8 cellular contexts compared by ENCODE assay signal in genomic region chr9:105243935-105244273, GRCh38. TPM values are rescaled to one million over a fixed set of nuclear protein-coding genes. Genes with fewer than 3 reads are reported as not detected.
A peak's percentile ranks its signal among the peaks of the same experiment; 100 is the strongest.
DNase-seq lines count a peak whose midpoint lies in the region; ATAC-seq and TF ChIP-seq lines count a peak whose summit lies in the region.

No MANE protein-coding gene starts in this region.

- H4K20me1 ChIP-seq in OCI-LY1 (ENCODE audit: insufficient read depth, low read length) = no peaks in the 10 kb centered on the region

- ATAC-seq in CD4-positive, alpha-beta T cell (ENCODE audit: poor library complexity) = no peak

- no peaks in the 10 kb centered on the region for H3F3A ChIP-seq in OCI-LY1 (ENCODE audit: insufficient read depth, low read length)

- H3K4me2 ChIP-seq in OCI-LY1 (ENCODE audit: low read length) = peak overlapping the region; percentile 66

- in situ Hi-C loops in ACHN (cut with HindIII; ENCODE audit: low pct_ligation_motif_present, low pct_unique_long_range_greater_than_20kb, low sequenced_read_pairs) = no loop called here

- no peak for TF ChIP-seq CTCF in CD4-positive, alpha-beta T cell (IDR thresholded peaks at IDR 0.05)
- no peak for TF ChIP-seq CTCF in OCI-LY1 (IDR thresholded peaks at IDR 0.05; ENCODE audit: low read length)

- POLR2A ChIA-PET in CD4-positive, alpha-beta T cell (lab: Charles Lee) = interaction anchor here (0.6 to 2.8 kb wide), 17 partner anchors 10 to 1150 kb away, joined by 3 to 22 read pairs (median 6); partner anchors contain the start of genes NIPSNAP3A, SMC2 and TMEM38B

- H3K79me2 ChIP-seq in OCI-LY1 (ENCODE audit: insufficient read depth, low read length) = peaks cover 40% of the 10 kb centered on the region

- intact Hi-C loops in CD4-positive, alpha-beta T cell (cut with DNase I, micrococcal nuclease) = loop anchor here (1.0 to 5.0 kb wide), 9 partner anchors 112 to 1151 kb away; partner anchors contain the start of genes ABCA1 (in 1 of the 2), FKTN (in 1 of the 2) and TMEM38B (in 1 of the 2)

- no peaks in the 10 kb centered on the region for H3K9me3 Mint-ChIP-seq in CD4-positive, alpha-beta T cell

- peaks cover 35% of the 10 kb centered on the region for H3K4me1 ChIP-seq in OCI-LY1 (ENCODE audit: insufficient read depth, low read length, severe bottlenecking)
- H3K4me1 ChIP-seq in endocrine pancreas (ENCODE audit: control insufficient read depth, insufficient read depth, low read length) = peaks cover 5% of the 10 kb centered on the region
- peaks cover 17% of the 10 kb centered on the region for H3K4me1 ChIP-seq in neuron (ENCODE audit: insufficient read depth, low read length)

- peaks cover 7% of the 10 kb centered on the region for H3K36me3 Mint-ChIP-seq in CD4-positive, alpha-beta T cell (ENCODE audit: low read depth)

- H3K9me2 ChIP-seq in OCI-LY1 (ENCODE audit: low read depth, low read length) = no peaks in the 10 kb centered on the region

- H3K27me3 Mint-ChIP-seq in CD4-positive, alpha-beta T cell = peaks cover 28% of the 10 kb centered on the region

- H3K27ac Mint-ChIP-seq in CD4-positive, alpha-beta T cell = peak overlapping the region; percentile 88

- H3K9ac ChIP-seq in OCI-LY1 (ENCODE audit: low read length) (peak overlapping the region; percentile 58), endocrine pancreas (ENCODE audit: control insufficient read depth, insufficient read depth, low read length) (peak overlapping the region; percentile 22)

- H2AFZ ChIP-seq in OCI-LY1 (ENCODE audit: low read length) = peak overlapping the region; percentile 94
- H2AFZ ChIP-seq in neuron (ENCODE audit: low read depth, low read length) = peak overlapping the region; percentile 92

- peaks cover 45% of the 10 kb centered on the region for H3K4me1 Mint-ChIP-seq in CD4-positive, alpha-beta T cell (ENCODE audit: low read depth)

- DNase-seq in CD4-positive, alpha-beta T cell = no peak
- no peak for DNase-seq in ACHN
- DNase-seq in stimulated activated CD4-positive, alpha-beta T cell treated with anti-CD3 and anti-CD28 coated beads, Interleukin-4, amount 100 ng/mL, for 1 hour = no peak
- no peak for DNase-seq in NCI-H1092 treated with DMSO at 0.1 percent for 48 hours (lab: John Stamatoyannopoulos, UW)
- no peak for DNase-seq in AG08396 (ENCODE audit: low spot score)

- H3K27ac ChIP-seq in CD4-positive, alpha-beta T cell (ENCODE audit: low read depth, low read length) = peak overlapping the region; percentile 42
- no peak overlapping the region for H3K27ac ChIP-seq in OCI-LY1 (ENCODE audit: low read depth, low read length, poor library complexity, severe bottlenecking)

- H3K4me3 ChIP-seq in OCI-LY1 (ENCODE audit: low read depth, low read length, poor library complexity, severe bottlenecking) (peak overlapping the region; percentile 95), endocrine pancreas (ENCODE audit: control insufficient read depth, insufficient read depth, low read length) (peak overlapping the region; percentile 77), neuron (ENCODE audit: low read length) (peak overlapping the region; percentile 71)

- CTCF ChIA-PET in CD4-positive, alpha-beta T cell (lab: Charles Lee) = interaction anchor here (1.8 kb wide), 1 partner anchor 116 kb away, joined by 5 read pairs; no protein-coding TSS in a partner anchor

- H3K27me3 ChIP-seq in CD4-positive, alpha-beta T cell (ENCODE audit: control insufficient read depth, insufficient read depth, low read length) = peaks cover 6% of the 10 kb centered on the region
- H3K27me3 ChIP-seq in OCI-LY1 (ENCODE audit: insufficient read depth, low read length) (no peaks in the 10 kb centered on the region), endocrine pancreas (ENCODE audit: control insufficient read depth, insufficient read depth, low read length) (no peaks in the 10 kb centered on the region), neuron (ENCODE audit: insufficient read depth, low read length) (peaks cover 3% of the 10 kb centered on the region)

- H3K9me3 ChIP-seq in CD4-positive, alpha-beta T cell (ENCODE audit: control insufficient read depth, low read length) = no peaks in the 10 kb centered on the region
- H3K9me3 ChIP-seq in OCI-LY1 (ENCODE audit: low read length) (no peaks in the 10 kb centered on the region), endocrine pancreas (ENCODE audit: control insufficient read depth, low read length) (no peaks in the 10 kb centered on the region), neuron (ENCODE audit: low read length) (no peaks in the 10 kb centered on the region)

- no peaks in the 10 kb centered on the region for H3K36me3 ChIP-seq in OCI-LY1 (ENCODE audit: insufficient read depth, low read length)
- H3K36me3 ChIP-seq in endocrine pancreas (ENCODE audit: control insufficient read depth, insufficient read depth, low read length) = no peaks in the 10 kb centered on the region
- H3K36me3 ChIP-seq in neuron (ENCODE audit: insufficient read depth, low read length) = no peaks in the 10 kb centered on the region

- peak overlapping the region; percentile 91 for H3K4me3 Mint-ChIP-seq in CD4-positive, alpha-beta T cell

RNA-seq across cellular contexts. Expression of gene SLC44A1, which starts 0.5 kb away (rescaled TPM):
- total RNA-seq in CD4-positive, alpha-beta T cell = 1 to 10 TPM; 5.1 to 5.9 TPM
